Comparison of ENCODE assay signal across 9 cellular contexts in genomic region chr17:66466933-66467367, GRCh38.
A peak's percentile ranks its signal among the peaks of the same experiment; 100 is the strongest.
DNase-seq lines count a peak whose midpoint lies in the region; ATAC-seq and TF ChIP-seq lines count a peak whose summit lies in the region.
"Had no signal": no experiment of that assay in that cellular context is flagged by ENCODE, and none has a peak within 500 bp of the region (broad histone marks: within the 10 kb centered on the region; RNA-seq: fewer than 3 reads in every experiment).

No MANE protein-coding gene starts in this region.

- peak overlapping the region; percentile 37 for H3K4ac ChIP-seq in IMR-90 (ENCODE audit: low read depth, low read length)

- peak; percentile 78 for ATAC-seq in IMR-90 (ENCODE audit: low read depth)
- peak; percentile 97 for ATAC-seq in stimulated activated naive CD8-positive, alpha-beta T cell treated with anti-CD3 and anti-CD28 coated beads, Interleukin-15, amount 100 ng/mL, for 72 hours
- no peak for ATAC-seq in HG03439 (IDR thresholded peaks at IDR 0.05; ENCODE audit: unreplicated experiment)

- no peak overlapping the region for H3K27ac ChIP-seq in CD4-positive, alpha-beta memory T cell (ENCODE audit: low read depth, low read length)
- H3K27ac ChIP-seq in IMR-90 (ENCODE audit: insufficient read depth, low read length) = peak overlapping the region; percentile 18
- H3K27ac ChIP-seq in hepatocyte = peak overlapping the region; percentile 76
- no peak overlapping the region for H3K27ac ChIP-seq in OCI-LY7 (ENCODE audit: low read depth, low read length, poor library complexity, severe bottlenecking)

- H3K4me2 ChIP-seq in IMR-90 (ENCODE audit: low read depth, low read length) (peak overlapping the region; percentile 41; the same call in 1 of the 2 replicates), hepatocyte (peak overlapping the region; percentile 39), OCI-LY7 (ENCODE audit: low read length) (no peak overlapping the region)

- H3K4me1 ChIP-seq in CD4-positive, alpha-beta memory T cell (ENCODE audit: insufficient read depth, low read length) = peaks cover 40% of the 10 kb centered on the region
- H3K4me1 ChIP-seq in IMR-90 (ENCODE audit: control insufficient read depth, insufficient read depth, low read length) (peaks cover 36% of the 10 kb centered on the region), hepatocyte (ENCODE audit: insufficient read depth) (peaks cover 32% of the 10 kb centered on the region), OCI-LY7 (ENCODE audit: insufficient read depth, low read length, poor library complexity, severe bottlenecking) (peaks cover 22% of the 10 kb centered on the region)

- peak overlapping the region; percentile 10; the same call in 1 of the 2 replicates for H3K23ac ChIP-seq in IMR-90 (ENCODE audit: low read depth, low read length)

- H3K36me3 Mint-ChIP-seq in CD4-positive, alpha-beta memory T cell = peaks cover 0 to 5% of the 10 kb centered on the region in 2 donors
- H3K36me3 Mint-ChIP-seq in activated T-helper 2 cell treated with anti-CD3 and anti-CD28 coated beads, Interferon-gamma antibody, Interleukin-2, Interleukin-4, amounts not matched to agents 10 μg/mL and 5 μg/mL and 100 μg/mL, durations not matched to agents 14 hours and 24 hours and 36 hours (ENCODE audit: low read depth) = peaks cover 34% of the 10 kb centered on the region
- H3K36me3 Mint-ChIP-seq in immature natural killer cell = no peaks in the 10 kb centered on the region

- TF ChIP-seq CTCF in IMR-90 (conservative IDR thresholded peaks at IDR 0.05; ENCODE audit: low read depth, low read length) = no peak
- no peak for TF ChIP-seq CTCF in hepatocyte (IDR thresholded peaks at IDR 0.05; ENCODE audit: poor library complexity)
- no peak for TF ChIP-seq CTCF in OCI-LY7 (conservative IDR thresholded peaks at IDR 0.05; ENCODE audit: low read length)

- H3K79me2 ChIP-seq in hepatocyte = peaks cover 12% of the 10 kb centered on the region
- no peaks in the 10 kb centered on the region for H3K79me2 ChIP-seq in OCI-LY7 (ENCODE audit: insufficient read depth, low read depth, low read length)

- H4K8ac ChIP-seq in IMR-90 (ENCODE audit: low read depth in 2 of 2, low read length in 2 of 2) = peak overlapping the region in 1 of 2 experiments; percentile 65; a peak in 2 of 4 replicates

- H3K56ac ChIP-seq in IMR-90 (ENCODE audit: extremely low read depth, insufficient read depth, low read length) = peak overlapping the region; percentile 54

- H2AFZ ChIP-seq in IMR-90 (replicated peaks; ENCODE audit: low read length, poor library complexity) (peak overlapping the region; percentile 4), hepatocyte (no peak overlapping the region), OCI-LY7 (ENCODE audit: low read length) (no peak overlapping the region)

- no peaks in the 10 kb centered on the region for H3K27me3 ChIP-seq in CD4-positive, alpha-beta memory T cell (ENCODE audit: insufficient read depth, low read length)
- no peaks in the 10 kb centered on the region for H3K27me3 ChIP-seq in IMR-90 (ENCODE audit: control insufficient read depth, insufficient read depth, low read length)
- H3K27me3 ChIP-seq in hepatocyte = no peaks in the 10 kb centered on the region
- H3K27me3 ChIP-seq: ovary had no signal

- no peaks in the 10 kb centered on the region for H3K9me2 ChIP-seq in hepatocyte (replicated peaks; ENCODE audit: insufficient read depth)
- no peaks in the 10 kb centered on the region for H3K9me2 ChIP-seq in OCI-LY7 (ENCODE audit: insufficient read depth, low read length)

- H2AK5ac ChIP-seq in IMR-90 (ENCODE audit: low read depth, low read length) = no peak overlapping the region; the same call in 1 of the 2 replicates

- no TSS peak for BruUV-seq in IMR-90 (replicated peaks; lab: Mats Ljungman, UMichigan)
- no TSS peak for BruUV-seq in OCI-LY7 (replicated peaks; lab: Mats Ljungman, UMichigan)

- no peaks in the 10 kb centered on the region for H3K9me3 Mint-ChIP-seq in CD4-positive, alpha-beta memory T cell
- H3K9me3 Mint-ChIP-seq in activated T-helper 2 cell treated with anti-CD3 and anti-CD28 coated beads, Interferon-gamma antibody, Interleukin-2, Interleukin-4, amounts not matched to agents 10 μg/mL and 5 μg/mL and 100 μg/mL, durations not matched to agents 14 hours and 24 hours and 36 hours = no peaks in the 10 kb centered on the region
- H3K9me3 Mint-ChIP-seq in stimulated activated naive CD8-positive, alpha-beta T cell treated with anti-CD3 and anti-CD28 coated beads, Interleukin-15, amount 100 ng/mL, for 72 hours = no peaks in the 10 kb centered on the region
- no peaks in the 10 kb centered on the region for H3K9me3 Mint-ChIP-seq in immature natural killer cell

- no peak overlapping the region for H4K5ac ChIP-seq in IMR-90 (ENCODE audit: low read depth, low read length)

- no peak overlapping the region for H2AK9ac ChIP-seq in IMR-90 (replicated peaks; ENCODE audit: low read depth, low read length, poor library complexity)

- peaks cover 30 to 73% of the 10 kb centered on the region in 2 experiments for H3K79me1 ChIP-seq in IMR-90 (ENCODE audit: low read depth in 1 of 2, low read length in 2 of 2)

- WGBS in IMR-90 (ENCODE audit: extremely low coverage in 2 of 2, insufficient read length in 1 of 2), 2 experiments = 0% methylated on average over 1 of the region's 6 CpGs; no CpG with 5 or more reads in 1 of the 2 experiments
- 47% methylated on average over 6 of the region's 6 CpGs for WGBS in hepatocyte (ENCODE audit: low lambda C conversion rate, missing lambda C conversion rate)

- dilution Hi-C loops in IMR-90 (cut with HindIII; ENCODE audit: low sequenced_read_pairs, unreplicated experiment) = no loop called here

- intact Hi-C loops in CD4-positive, alpha-beta memory T cell (cut with micrococcal nuclease) = no loop called here
- intact Hi-C loops in IMR-90 (cut with micrococcal nuclease) = loop anchor here (5.0 kb wide), 3 partner anchors 40 to 160 kb away; no protein-coding TSS in a partner anchor
- intact Hi-C loops in activated T-helper 2 cell treated with anti-CD3 and anti-CD28 coated beads, Interferon-gamma antibody, Interleukin-2, Interleukin-4, amounts not matched to agents 10 μg/mL and 5 μg/mL and 100 μg/mL, durations not matched to agents 14 hours and 24 hours and 36 hours (cut with micrococcal nuclease) = loop anchor here (1.0 to 5.0 kb wide), 10 partner anchors 40 to 165 kb away; no protein-coding TSS in a partner anchor
- intact Hi-C loops in OCI-LY7 (cut with micrococcal nuclease; ENCODE audit: unreplicated experiment) = no loop called here

- peak overlapping the region; percentile 96; the same call in 1 of the 2 replicates for H2BK20ac ChIP-seq in IMR-90 (ENCODE audit: low read depth, low read length)

- H3K18ac ChIP-seq in IMR-90 (ENCODE audit: low read depth, low read length) = peak overlapping the region; percentile 25; the same call in 1 of the 2 replicates

- TF ChIP-seq POLR2A in IMR-90 (IDR thresholded peaks at IDR 0.05; ENCODE audit: low read depth, low read length) = no peak

- CTCF ChIA-PET in CD4-positive, alpha-beta memory T cell (lab: Charles Lee; ENCODE audit: partially characterized antibody) = no interaction called here
- CTCF ChIA-PET in IMR-90 (lab: Yijun Ruan, JAX) (no interaction called here), OCI-LY7 (lab: Charles Lee; ENCODE audit: unreplicated experiment) (interaction anchor here (0.6 kb wide), 1 partner anchor 16 kb away, joined by 3 read pairs; no protein-coding TSS in a partner anchor)

- POLR2A ChIA-PET in CD4-positive, alpha-beta memory T cell (lab: Charles Lee; ENCODE audit: partially characterized antibody) = interaction anchor here (1.5 kb wide), 1 partner anchor 20 kb away, joined by 4 read pairs; no protein-coding TSS in a partner anchor
- POLR2A ChIA-PET in IMR-90 (lab: Charles Lee; ENCODE audit: unreplicated experiment) = no interaction called here
- POLR2A ChIA-PET in OCI-LY7 (lab: Charles Lee) = interaction anchor here (0.6 to 1.1 kb wide), 2 partner anchors 17 to 72 kb away, joined by 3 read pairs; no protein-coding TSS in a partner anchor

- no peaks in the 10 kb centered on the region for H3K27me3 Mint-ChIP-seq in CD4-positive, alpha-beta memory T cell
- H3K27me3 Mint-ChIP-seq in activated T-helper 2 cell treated with anti-CD3 and anti-CD28 coated beads, Interferon-gamma antibody, Interleukin-2, Interleukin-4, amounts not matched to agents 10 μg/mL and 5 μg/mL and 100 μg/mL, durations not matched to agents 14 hours and 24 hours and 36 hours (ENCODE audit: low read depth) = no peaks in the 10 kb centered on the region
- H3K27me3 Mint-ChIP-seq in stimulated activated naive CD8-positive, alpha-beta T cell treated with anti-CD3 and anti-CD28 coated beads, Interleukin-15, amount 100 ng/mL, for 72 hours = no peaks in the 10 kb centered on the region
- peaks cover 0 to 2% (median 2%) of the 10 kb centered on the region in 3 donors for H3K27me3 Mint-ChIP-seq in immature natural killer cell (ENCODE audit: low read depth in 3 of 3)

- H2BK15ac ChIP-seq in IMR-90 (ENCODE audit: low read depth, low read length) = no peak overlapping the region

- peak overlapping the region; percentile 90 for H2BK5ac ChIP-seq in IMR-90 (ENCODE audit: low read depth, low read length, poor library complexity, severe bottlenecking)

- peak overlapping the region; percentile 24; the same call in 1 of the 2 replicates for H3K14ac ChIP-seq in IMR-90 (replicated peaks; ENCODE audit: low read depth, low read length)

- DNase-seq in CD4-positive, alpha-beta memory T cell = no peak
- DNase-seq in IMR-90 (peak; percentile 100), hepatocyte (ENCODE audit: low spot score) (peak; percentile 72), immature natural killer cell (no peak), OCI-LY7 (ENCODE audit: low spot score) (no peak)
- peak; percentile 48 for DNase-seq in activated T-helper 2 cell treated with anti-CD3 and anti-CD28 coated beads, Interferon-gamma antibody, Interleukin-2, Interleukin-4, amounts not matched to agents 10 μg/mL and 5 μg/mL and 100 μg/mL, durations not matched to agents 14 hours and 24 hours and 36 hours (ENCODE audit: low spot score)
- peak in 1 of 2 donors; percentile 74 for DNase-seq in stimulated activated naive CD8-positive, alpha-beta T cell treated with anti-CD3 and anti-CD28 coated beads, Interleukin-15, amount 100 ng/mL, for 72 hours

- peak overlapping the region in 6 of 7 donors; percentile 1 to 88 (median 68) for H3K27ac Mint-ChIP-seq in CD4-positive, alpha-beta memory T cell
- H3K27ac Mint-ChIP-seq in activated T-helper 2 cell treated with anti-CD3 and anti-CD28 coated beads, Interferon-gamma antibody, Interleukin-2, Interleukin-4, amounts not matched to agents 10 μg/mL and 5 μg/mL and 100 μg/mL, durations not matched to agents 14 hours and 24 hours and 36 hours = peak overlapping the region; percentile 93
- H3K27ac Mint-ChIP-seq in stimulated activated naive CD8-positive, alpha-beta T cell treated with anti-CD3 and anti-CD28 coated beads, Interleukin-15, amount 100 ng/mL, for 72 hours = peak overlapping the region; percentile 90 to 97
- peak overlapping the region in 1 of 6 donors; percentile 24 for H3K27ac Mint-ChIP-seq in immature natural killer cell

- H3K4me1 Mint-ChIP-seq in CD4-positive, alpha-beta memory T cell = peaks cover 45 to 88% (median 64%) of the 10 kb centered on the region in 4 donors
- peaks cover 59% of the 10 kb centered on the region for H3K4me1 Mint-ChIP-seq in activated T-helper 2 cell treated with anti-CD3 and anti-CD28 coated beads, Interferon-gamma antibody, Interleukin-2, Interleukin-4, amounts not matched to agents 10 μg/mL and 5 μg/mL and 100 μg/mL, durations not matched to agents 14 hours and 24 hours and 36 hours (ENCODE audit: low read depth)
- peaks cover 84% of the 10 kb centered on the region for H3K4me1 Mint-ChIP-seq in stimulated activated naive CD8-positive, alpha-beta T cell treated with anti-CD3 and anti-CD28 coated beads, Interleukin-15, amount 100 ng/mL, for 72 hours
- H3K4me1 Mint-ChIP-seq in immature natural killer cell = peaks cover 34 to 38% of the 10 kb centered on the region in 2 donors

- peak overlapping the region; percentile 73 for H2BK120ac ChIP-seq in IMR-90 (ENCODE audit: low read depth, low read length)

- no peaks in the 10 kb centered on the region for H3K36me3 ChIP-seq in CD4-positive, alpha-beta memory T cell (ENCODE audit: insufficient read depth, low read length)
- H3K36me3 ChIP-seq in IMR-90 (ENCODE audit: control insufficient read depth, insufficient read depth, low read length) = no peaks in the 10 kb centered on the region
- no peaks in the 10 kb centered on the region for H3K36me3 ChIP-seq in hepatocyte (replicated peaks; ENCODE audit: insufficient read depth, low read depth)
- H3K36me3 ChIP-seq in OCI-LY7 (ENCODE audit: insufficient read depth, low read length) = no peaks in the 10 kb centered on the region
- H3K36me3 ChIP-seq: ovary had no signal

- H3K9ac ChIP-seq in IMR-90 (ENCODE audit: low read depth, low read length) = peak overlapping the region; percentile 46; the same call in 1 of the 2 replicates

- H3K4me3 ChIP-seq in CD4-positive, alpha-beta memory T cell (ENCODE audit: low read length in 2 of 2) = no peak overlapping the region
- H3K4me3 ChIP-seq in IMR-90 (ENCODE audit: insufficient read depth, low read depth, low read length) (peak overlapping the region; percentile 18; the same call in 1 of the 2 replicates), hepatocyte (no peak overlapping the region), OCI-LY7 (ENCODE audit: low read depth, low read length, poor library complexity, severe bottlenecking) (no peak overlapping the region)
- H3K4me3 ChIP-seq: ovary had no signal

- no peaks in the 10 kb centered on the region for H3K9me3 ChIP-seq in CD4-positive, alpha-beta memory T cell (ENCODE audit: control insufficient read depth in 1 of 2, low read length in 2 of 2)
- H3K9me3 ChIP-seq in IMR-90 (ENCODE audit: control insufficient read depth, insufficient read depth, low read length) (no peaks in the 10 kb centered on the region), hepatocyte (ENCODE audit: low read depth) (no peaks in the 10 kb centered on the region), OCI-LY7 (ENCODE audit: low read length) (no peaks in the 10 kb centered on the region)
- H3K9me3 ChIP-seq: ovary had no signal

- peak overlapping the region; percentile 22 for H4K91ac ChIP-seq in IMR-90 (ENCODE audit: insufficient read depth, low read depth, low read length)

- H4K20me1 ChIP-seq in IMR-90 (ENCODE audit: insufficient read depth, low read length) (no peaks in the 10 kb centered on the region), hepatocyte (ENCODE audit: insufficient read depth, poor library complexity, severe bottlenecking) (no peaks in the 10 kb centered on the region), OCI-LY7 (ENCODE audit: insufficient read depth, low read length) (no peaks in the 10 kb centered on the region)

- peak overlapping the region; percentile 23 to 81 (median 54) for H3K4me3 Mint-ChIP-seq in CD4-positive, alpha-beta memory T cell
- peak overlapping the region; percentile 46 for H3K4me3 Mint-ChIP-seq in activated T-helper 2 cell treated with anti-CD3 and anti-CD28 coated beads, Interferon-gamma antibody, Interleukin-2, Interleukin-4, amounts not matched to agents 10 μg/mL and 5 μg/mL and 100 μg/mL, durations not matched to agents 14 hours and 24 hours and 36 hours (ENCODE audit: low read depth)
- H3K4me3 Mint-ChIP-seq in stimulated activated naive CD8-positive, alpha-beta T cell treated with anti-CD3 and anti-CD28 coated beads, Interleukin-15, amount 100 ng/mL, for 72 hours = peak overlapping the region; percentile 65 to 82
- H3K4me3 Mint-ChIP-seq in immature natural killer cell = peak overlapping the region in 2 of 5 donors; percentile 47 to 67

- peaks cover 18% of the 10 kb centered on the region for H3K9me1 ChIP-seq in IMR-90 (ENCODE audit: insufficient read depth, low read length)

- TF ChIP-seq RAD21 in IMR-90 (IDR thresholded peaks at IDR 0.05; ENCODE audit: low read length) = peak; percentile 23; the same call in 1 of the 2 replicates

- in situ Hi-C loops in IMR-90 (cut with MboI; ENCODE audit: low sequenced_read_pairs) = no loop called here

Comparison
In these comparisons a context has a peak if more than half of its experiments do, and no peak if none do; other contexts are left out.
1. DNase-seq: peak in IMR-90 (single experiment), activated T-helper 2 cell treated with anti-CD3 and anti-CD28 coated beads, Interferon-gamma antibody, Interleukin-2, Interleukin-4, amounts not matched to agents 10 μg/mL and 5 μg/mL and 100 μg/mL, durations not matched to agents 14 hours and 24 hours and 36 hours (single experiment) and hepatocyte (single experiment); none in CD4-positive, alpha-beta memory T cell (0 of 5), immature natural killer cell (0 of 3) and OCI-LY7 (single experiment).
2. H3K27ac ChIP-seq: peak in IMR-90 (single experiment) and hepatocyte (single experiment); none in CD4-positive, alpha-beta memory T cell (single experiment) and OCI-LY7 (single experiment).
3. intact Hi-C loops: an anchor here in IMR-90 (5.0 kb wide) and activated T-helper 2 cell treated with anti-CD3 and anti-CD28 coated beads, Interferon-gamma antibody, Interleukin-2, Interleukin-4, amounts not matched to agents 10 μg/mL and 5 μg/mL and 100 μg/mL, durations not matched to agents 14 hours and 24 hours and 36 hours (1.0 to 5.0 kb wide); none called in CD4-positive, alpha-beta memory T cell and OCI-LY7.